30 cellular contexts compared by ENCODE assay signal in the genomic region with DNA sequence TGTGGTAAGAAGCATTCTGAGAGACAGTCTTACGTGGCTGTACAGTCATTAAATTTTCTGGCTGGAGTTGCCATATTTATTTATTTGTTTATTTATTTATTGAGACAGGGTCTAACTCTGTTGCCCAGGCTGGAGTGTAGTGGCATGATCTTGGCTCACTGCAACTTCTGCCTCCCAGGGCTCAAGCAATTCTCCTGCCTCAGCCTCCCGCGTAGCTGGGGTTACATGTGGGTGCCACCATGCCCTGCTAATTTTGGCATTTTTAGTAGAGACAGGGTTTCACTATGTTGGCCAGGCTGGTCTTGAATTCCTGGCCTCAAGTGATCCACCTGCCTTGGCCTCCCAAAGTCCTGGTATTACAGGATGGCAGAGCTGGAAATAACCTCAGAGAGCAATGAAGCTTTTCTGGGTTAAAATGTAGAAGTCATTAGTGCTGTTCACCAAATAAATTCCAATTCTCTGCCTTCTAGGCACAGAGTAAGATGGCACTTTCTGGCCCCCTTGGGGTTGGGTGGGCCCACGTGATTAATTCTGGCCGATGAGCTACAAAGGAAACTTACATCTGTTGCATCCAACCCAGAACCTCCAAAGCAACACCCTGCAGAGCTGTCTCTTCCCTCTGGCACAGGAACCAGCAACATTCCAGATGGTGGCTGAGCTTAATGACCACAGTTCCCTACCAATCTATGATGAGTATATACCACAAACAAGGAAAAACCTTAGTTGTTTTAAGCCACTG. TPM values are rescaled to one million over a fixed set of nuclear protein-coding genes. Genes with fewer than 3 reads are reported as not detected.
DNase-seq lines count a peak whose midpoint lies in the region; ATAC-seq and TF ChIP-seq lines count a peak whose summit lies in the region.
"Had no signal": no experiment of that assay in that cellular context is flagged by ENCODE, and none has a peak within 500 bp of the region (broad histone marks: within the 10 kb centered on the region; RNA-seq: fewer than 3 reads in every experiment).

No MANE protein-coding gene starts in this region.

- peaks cover 37 to 49% (median 43%) of the 10 kb centered on the region in 3 donors for H3K4me1 Mint-ChIP-seq in T-cell
- H3K4me1 Mint-ChIP-seq in type B pancreatic cell (ENCODE audit: unreplicated experiment), result peaks cover 12% of the 10 kb centered on the region

- CTCF ChIA-PET in T-cell (lab: Charles Lee), result interaction anchor here in 1 of 2 donors (1.2 kb wide), 1 partner anchor 30 kb away, joined by 5 read pairs; no protein-coding TSS in a partner anchor

- 71% methylated on average over 5 of the region's 5 CpGs for WGBS in right cardiac atrium

- no peaks in the 10 kb centered on the region for H3K27me3 Mint-ChIP-seq in T-cell
- H3K27me3 Mint-ChIP-seq in type B pancreatic cell, result no peaks in the 10 kb centered on the region
- H3K27me3 Mint-ChIP-seq: B cell, memory B cell had no signal

- H3K4me3 ChIP-seq in right cardiac atrium (ENCODE audit: low read length), result no peak overlapping the region
- H3K4me3 ChIP-seq: left lung, prostate gland, sigmoid colon, transverse colon had no signal

- no peaks in the 10 kb centered on the region for H3K9me3 ChIP-seq in right cardiac atrium (ENCODE audit: control insufficient read depth, low read length)
- H3K9me3 ChIP-seq: left lung, prostate gland, sigmoid colon, transverse colon had no signal

- peaks cover 33% of the 10 kb centered on the region for H3K36me3 Mint-ChIP-seq in T-cell
- H3K36me3 Mint-ChIP-seq in type B pancreatic cell, result peaks cover 30% of the 10 kb centered on the region

- no peak overlapping the region for H3K27ac ChIP-seq in right cardiac atrium (ENCODE audit: low read length)
- H3K27ac ChIP-seq: left lung, prostate gland, transverse colon, WERI-Rb-1 had no signal

- no peaks in the 10 kb centered on the region for H3K27me3 ChIP-seq in right cardiac atrium (ENCODE audit: control insufficient read depth, insufficient read depth)
- H3K27me3 ChIP-seq: left lung, sigmoid colon, transverse colon had no signal

- H3K9me3 Mint-ChIP-seq in T-cell (no peaks in the 10 kb centered on the region), type B pancreatic cell (no peaks in the 10 kb centered on the region)
- H3K9me3 Mint-ChIP-seq: activated naive CD4-positive, alpha-beta T cell treated with anti-CD3 and anti-CD28 coated beads, Interleukin-2, amount 50 U/mL, for 72 hours; activated T-cell treated with anti-CD3 and anti-CD28 coated beads, Interleukin-2, amount 50 U/mL, for 72 hours; memory B cell had no signal

- ATAC-seq in right cardiac atrium (no peak), T-cell (replicated peaks in 1 of 4) (no peak), GM21528 (IDR thresholded peaks at IDR 0.05; ENCODE audit: low FRiP score, unreplicated experiment) (no peak), HG02571 (IDR thresholded peaks at IDR 0.05; ENCODE audit: unreplicated experiment) (no peak)
- ATAC-seq: activated naive CD4-positive, alpha-beta T cell treated with anti-CD3 and anti-CD28 coated beads, Interleukin-2, amount 50 U/mL, for 72 hours; activated T-cell treated with anti-CD3 and anti-CD28 coated beads, Interleukin-2, amount 50 U/mL, for 72 hours; left lung had no signal

- intact Hi-C loops in cardiac septum (cut with DNase I) (no loop called here), right cardiac atrium (cut with DNase I) (no loop called here)

- peak; percentile 7 for DNase-seq in cardiac septum (ENCODE audit: low spot score)
- DNase-seq in right cardiac atrium, result no peak
- DNase-seq in T-cell, result no peak
- DNase-seq in germinal center (ENCODE audit: low spot score), result peak; percentile 41
- DNase-seq in type B pancreatic cell (ENCODE audit: extremely low spot score, unreplicated experiment), result no peak
- DNase-seq in DMS114 treated with DMSO at 0.1 percent for 48 hours (lab: John Stamatoyannopoulos, UW; ENCODE audit: unreplicated experiment), result no peak
- DNase-seq: ACHN; activated CD4-positive, alpha-beta T cell treated with anti-CD3 and anti-CD28 coated beads, Interleukin-2, amount 50 U/mL, for 1 hour; activated T-cell treated with anti-CD3 and anti-CD28 coated beads, Interleukin-2, amount 50 U/mL, for 72 hours; anterior cingulate cortex; DMS79; H7; islet precursor cell; left lung; NCI-H1092; NCI-H1694 treated with DMSO at 0.1 percent for 48 hours; NCI-H446 treated with DMSO at 0.1 percent for 48 hours; SIG-M5; sigmoid colon; stimulated activated CD4-positive, alpha-beta T cell treated with anti-CD3 and anti-CD28 coated beads, Interleukin-12 subunit alpha, Interleukin-12 subunit beta, amount 100 ng/mL, for 4 hours; stimulated activated CD4-positive, alpha-beta T cell treated with anti-CD3 and anti-CD28 coated beads, Interleukin-4, amount 100 ng/mL, for 24 hours; T-helper 9 cell; transverse colon; WERI-Rb-1 had no signal

- POLR2A ChIA-PET in T-cell (lab: Charles Lee), result interaction anchor here in 1 of 2 donors (1.0 kb wide), 1 partner anchor 14 kb away, joined by 6 read pairs; no protein-coding TSS in a partner anchor

- peaks cover 7% of the 10 kb centered on the region for H3K4me1 ChIP-seq in right cardiac atrium (ENCODE audit: control insufficient read depth, insufficient read depth, low read length)

- no peak overlapping the region for H3K4me3 Mint-ChIP-seq in T-cell
- H3K4me3 Mint-ChIP-seq in type B pancreatic cell, result no peak overlapping the region
- H3K4me3 Mint-ChIP-seq: activated T-cell treated with anti-CD3 and anti-CD28 coated beads, Interleukin-2, amount 50 U/mL, for 72 hours; B cell; memory B cell had no signal

- H3K27ac Mint-ChIP-seq in T-cell, result peak overlapping the region; percentile 61 to 76
- peak overlapping the region; percentile 24 for H3K27ac Mint-ChIP-seq in type B pancreatic cell
- H3K27ac Mint-ChIP-seq: B cell, memory B cell had no signal

- TF ChIP-seq CTCF in type B pancreatic cell (conservative IDR thresholded peaks at IDR 0.05), result no peak

RNA-seq across cellular contexts. Expression of gene MRFAP1, which starts 4.5 kb away (rescaled TPM):
- total RNA-seq in cardiac septum, result 262 TPM
- total RNA-seq in right cardiac atrium, result 100 to 1,000 TPM; 250 to 276 (median 263) TPM
- 335 TPM for polyA plus RNA-seq in right cardiac atrium
- total RNA-seq in T-cell, result 100 to 1,000 TPM; 138 to 169 (median 138) TPM
- total RNA-seq in type B pancreatic cell (ENCODE audit: low replicate concordance), result 234 and 293 TPM in 2 replicates

RNA-seq across cellular contexts. Expression of gene S100P, which starts 48.7 kb away (rescaled TPM):
- total RNA-seq in cardiac septum (2.8 TPM), right cardiac atrium (1 to 10 TPM in 1 of 4 donors, not detected in 3; 1.5 TPM), T-cell (1 to 10 TPM in 3 of 5 donors, under 1 TPM in 1, not detected in 1; 0.70 to 3.8 (median 1.9) TPM), type B pancreatic cell (ENCODE audit: low replicate concordance) (58.9 and 80.8 TPM in 2 replicates)
- 0.16 TPM for polyA plus RNA-seq in right cardiac atrium
- total RNA-seq: B cell, H7 had no signal

Comparison
In these comparisons a context has a peak if more than half of its experiments do, and no peak if none do; other contexts are left out.
1. DNase-seq: peak in cardiac septum (single experiment) and germinal center (single experiment); none in right cardiac atrium (0 of 3), T-cell (0 of 34), type B pancreatic cell (single experiment) and DMS114 treated with DMSO at 0.1 percent for 48 hours (single experiment).
2. RNA of gene S100P, which starts 48.7 kb away (total RNA-seq): 58.9 to 80.8 TPM in type B pancreatic cell; 2.8 TPM in cardiac septum (single experiment), 0.70 to 3.8 TPM in T-cell and 1.5 TPM in right cardiac atrium; every median in the first group is over 10 times any median in the second.